Comparison of ENCODE assay signal across 19 cellular contexts in the genomic region with DNA sequence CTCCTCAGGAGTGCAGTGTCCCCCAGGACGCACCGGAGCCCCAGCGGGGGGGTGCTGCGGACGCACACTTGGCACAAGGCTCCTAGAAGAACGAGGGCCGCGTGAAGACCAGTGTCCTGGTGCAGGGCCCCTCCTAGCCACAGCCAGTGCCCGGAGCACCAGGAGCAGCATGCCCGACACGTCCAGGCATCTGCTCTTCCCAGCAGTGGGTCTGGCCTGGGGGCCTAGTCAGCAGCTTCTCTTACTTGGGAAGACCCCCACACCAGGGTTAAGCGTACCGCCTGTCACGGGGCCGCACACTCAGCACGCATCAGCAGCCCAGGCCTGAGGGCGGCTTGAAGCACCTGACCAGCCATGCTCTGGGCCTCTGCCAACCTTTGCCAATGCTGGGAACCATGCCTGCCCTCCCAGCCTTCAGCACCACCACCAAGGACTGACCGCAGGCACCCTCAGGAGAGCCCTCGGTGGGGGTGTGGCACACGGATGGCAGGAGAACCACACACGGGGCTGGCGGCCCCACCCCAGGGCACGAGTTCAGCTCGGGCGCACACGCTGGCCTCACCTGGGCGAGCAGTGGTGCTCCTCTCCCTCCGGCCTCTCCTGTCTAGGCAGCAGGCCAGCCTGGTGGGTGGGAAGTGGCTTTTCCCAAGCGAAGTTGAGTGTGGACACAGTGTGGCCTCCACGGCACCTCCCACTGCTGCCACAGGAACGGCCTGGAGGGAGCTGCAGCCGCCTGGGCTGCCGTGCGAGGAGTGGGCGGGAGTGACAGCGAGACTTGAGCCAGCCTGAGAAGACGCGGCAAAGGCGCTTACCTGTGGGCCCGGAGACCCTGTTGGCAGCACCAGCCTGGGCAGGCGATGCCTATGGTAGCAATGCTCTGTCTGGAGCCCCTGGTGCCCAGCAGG. TPM values are rescaled to one million over a fixed set of nuclear protein-coding genes. Genes with fewer than 3 reads are reported as not detected.
DNase-seq lines count a peak whose midpoint lies in the region; ATAC-seq, FAIRE-seq and TF ChIP-seq lines count a peak whose summit lies in the region.
"Had no signal": no experiment of that assay in that cellular context is flagged by ENCODE, and none has a peak within 500 bp of the region (broad histone marks: within the 10 kb centered on the region; RNA-seq: fewer than 3 reads in every experiment).

No MANE protein-coding gene starts in this region.

- POLR2A ChIA-PET in K562 (lab: Yijun Ruan, JAX): interaction anchor here (0.8 kb wide), 1 partner anchor 10 kb away, joined by 3 read pairs; no protein-coding TSS in a partner anchor

- no peak overlapping the region for H3K4me2 ChIP-seq in K562 (ENCODE audit: insufficient read depth, low read length)
- H3K4me2 ChIP-seq: A549, PC-9 had no signal

- H3K9me3 Mint-ChIP-seq in CD14-positive monocyte: no peaks in the 10 kb centered on the region

- no peak overlapping the region for H2AFZ ChIP-seq in K562 (ENCODE audit: low read depth, low read length)
- H2AFZ ChIP-seq: GM23248, PC-9 had no signal

- intact Hi-C loops in CD14-positive monocyte (cut with micrococcal nuclease) (no loop called here), K562 (cut with micrococcal nuclease) (no loop called here), left ventricle myocardium superior (cut with micrococcal nuclease) (no loop called here), ovary (cut with DNase I) (no loop called here), transverse colon (cut with DNase I; ENCODE audit: low total_unique reads) (no loop called here)

- BruUV-seq in K562 (replicated peaks; lab: Mats Ljungman, UMichigan): no TSS peak

- H3K79me2 ChIP-seq in K562 (ENCODE audit: control insufficient read depth, insufficient read depth, low read length): no peaks in the 10 kb centered on the region

- TF ChIP-seq RAD21 in K562 (CRISPR knock-in tag; conservative IDR thresholded peaks at IDR 0.05 in 1 of 2, IDR thresholded peaks at IDR 0.05 in 1 of 2): no peak

- no peak overlapping the region for H3K9ac ChIP-seq in K562 (ENCODE audit: insufficient read depth in 1 of 2, low read depth in 2 of 2, low read length in 2 of 2)
- H3K9ac ChIP-seq: GM23248 had no signal

- no peaks in the 10 kb centered on the region for H3K9me3 ChIP-seq in K562 (replicated peaks; ENCODE audit: control insufficient read depth, insufficient read depth, low read depth, low read length)
- H3K9me3 ChIP-seq in ovary: no peaks in the 10 kb centered on the region
- no peaks in the 10 kb centered on the region for H3K9me3 ChIP-seq in WERI-Rb-1 (ENCODE audit: severe bottlenecking)
- no peaks in the 10 kb centered on the region for H3K9me3 ChIP-seq in transverse colon
- H3K9me3 ChIP-seq: A549, Caco-2 had no signal

- no peak overlapping the region for H3K27ac Mint-ChIP-seq in CD14-positive monocyte

- WGBS in K562 (ENCODE audit: insufficient coverage, low coverage, missing lambda C conversion rate): 93% methylated on average over 31 of the region's 41 CpGs
- 87 to 90% (median 87%) methylated on average over 29 to 41 of the region's 41 CpGs for WGBS in ovary, 3 donors
- WGBS in transverse colon (ENCODE audit: low coverage in 1 of 2), 2 donors: 90% methylated on average over 37 of the region's 41 CpGs; no CpG with 5 or more reads in 1 of the 2 donors

- no peaks in the 10 kb centered on the region for H3K4me1 Mint-ChIP-seq in CD14-positive monocyte

- H3K27ac ChIP-seq in K562 (ENCODE audit: extremely low read depth, low read depth, low read length): no peak overlapping the region
- H3K27ac ChIP-seq in ovary: no peak overlapping the region
- no peak overlapping the region for H3K27ac ChIP-seq in WERI-Rb-1
- no peak overlapping the region for H3K27ac ChIP-seq in transverse colon
- H3K27ac ChIP-seq: A549, GM23248, PC-9 had no signal

- no peak overlapping the region for H3K4me3 Mint-ChIP-seq in CD14-positive monocyte

- peaks cover 50 to 83% of the 10 kb centered on the region in 2 donors for H3K36me3 Mint-ChIP-seq in CD14-positive monocyte

- TF ChIP-seq EP300 in K562 (IDR thresholded peaks at IDR 0.05; ENCODE audit: low read length) (no peak), ovary (IDR thresholded peaks at IDR 0.05) (no peak), transverse colon (IDR thresholded peaks at IDR 0.05; ENCODE audit: low read depth) (no peak)

- H3K4me1 ChIP-seq in K562 (replicated peaks in 1 of 2; ENCODE audit: control insufficient read depth in 2 of 2, insufficient read depth in 2 of 2, low read length in 2 of 2) (peaks cover 0 to 49% of the 10 kb centered on the region in 2 experiments; a peak in 2 of 5 replicates), ovary (ENCODE audit: insufficient read depth) (no peaks in the 10 kb centered on the region), transverse colon (no peaks in the 10 kb centered on the region)
- H3K4me1 ChIP-seq: A549, Caco-2 had no signal

- in situ Hi-C loops in K562 (cut with MboI) (no loop called here), transverse colon (cut with MboI; ENCODE audit: low pct_ligation_motif_present in 1 of 4, low pct_unique_long_range_greater_than_20kb in 1 of 4, low sequenced_read_pairs in 3 of 4) (no loop called here)

- no peak for TF ChIP-seq CTCF in CD14-positive monocyte (IDR thresholded peaks at IDR 0.05)
- TF ChIP-seq CTCF in K562 (IDR thresholded peaks at IDR 0.05 in 2 of 3, conservative IDR thresholded peaks at IDR 0.05 in 1 of 3; ENCODE audit: insufficient read depth in 2 of 3, low read depth in 1 of 3, low read length in 3 of 3): no peak
- no peak for TF ChIP-seq CTCF in ovary (IDR thresholded peaks at IDR 0.05)
- no peak for TF ChIP-seq CTCF in WERI-Rb-1 (IDR thresholded peaks at IDR 0.05; ENCODE audit: low read depth, low read length)
- TF ChIP-seq CTCF in transverse colon (IDR thresholded peaks at IDR 0.05): no peak

- DNase-seq in CD14-positive monocyte (ENCODE audit: low spot score): peak; percentile 40
- DNase-seq in K562 (ENCODE audit: extremely low read depth in 1 of 4, low spot score in 3 of 4): no peak
- no peak for DNase-seq in left ventricle myocardium superior
- DNase-seq in ovary: peak in 3 of 5 donors; percentile 10 to 28 (median 22)
- no peak for DNase-seq in WERI-Rb-1
- DNase-seq in transverse colon: no peak
- DNase-seq in SKM-1 treated with dmso at 0.1 percent for 144 hours (lab: John Stamatoyannopoulos, UW; ENCODE audit: unreplicated experiment): no peak
- DNase-seq: Caco-2, GM23248, NCI-H1092, NCI-H1694 treated with DMSO at 0.1 percent for 48 hours, NCI-H446, NCI-H748 treated with DMSO at 0.1 percent for 48 hours had no signal

- H3K4me3 ChIP-seq in K562: no peak overlapping the region
- H3K4me3 ChIP-seq in ovary: no peak overlapping the region
- H3K4me3 ChIP-seq in WERI-Rb-1 (ENCODE audit: low read depth, low read length): no peak overlapping the region
- no peak overlapping the region for H3K4me3 ChIP-seq in transverse colon
- H3K4me3 ChIP-seq: A549, GM23248, PC-9 had no signal

- ATAC-seq in K562: no peak
- peak; percentile 17 for ATAC-seq in left ventricle myocardium superior
- no peak for ATAC-seq in GM18511 (IDR thresholded peaks at IDR 0.05; ENCODE audit: unreplicated experiment)

- peaks cover 90% of the 10 kb centered on the region for H3K36me3 ChIP-seq in K562 (ENCODE audit: control insufficient read depth, insufficient read depth, low read length)
- no peaks in the 10 kb centered on the region for H3K36me3 ChIP-seq in ovary
- H3K36me3 ChIP-seq in WERI-Rb-1: peaks cover 82% of the 10 kb centered on the region
- H3K36me3 ChIP-seq in transverse colon: peaks cover 0 to 27% (median 13%) of the 10 kb centered on the region in 4 donors

- no peak for FAIRE-seq in K562 (lab: Jason Lieb, UNC)
- FAIRE-seq: A549, G401.6, GM12892, HTR-8/SVneo had no signal

- H3K9me1 ChIP-seq in K562 (ENCODE audit: control insufficient read depth, insufficient read depth, low read length): peaks cover 3% of the 10 kb centered on the region

- H3K27me3 Mint-ChIP-seq in CD14-positive monocyte (ENCODE audit: low read depth in 3 of 3): peaks cover 0 to 2% (median 0%) of the 10 kb centered on the region in 3 donors

- TF ChIP-seq POLR2A in K562 (conservative IDR thresholded peaks at IDR 0.05): no peak
- TF ChIP-seq POLR2A in ovary (IDR thresholded peaks at IDR 0.05): no peak
- TF ChIP-seq POLR2A in transverse colon (IDR thresholded peaks at IDR 0.05): no peak

- no peaks in the 10 kb centered on the region; the same call in 1 of the 2 replicates for H4K20me1 ChIP-seq in K562 (replicated peaks; ENCODE audit: control insufficient read depth, insufficient read depth, low read length)

- CTCF ChIA-PET in K562 (lab: Yijun Ruan, JAX; ENCODE audit: low intra/inter-chr PET ratio): no interaction called here

- H3K27me3 ChIP-seq in K562 (ENCODE audit: control insufficient read depth in 2 of 2, insufficient read depth in 2 of 2, low read length in 2 of 2) (no peaks in the 10 kb centered on the region), ovary (no peaks in the 10 kb centered on the region), WERI-Rb-1 (ENCODE audit: insufficient read depth, low read depth, severe bottlenecking) (no peaks in the 10 kb centered on the region), transverse colon (no peaks in the 10 kb centered on the region)

RNA-seq across cellular contexts. Expression of gene AJM1, which starts 12.0 kb away (rescaled TPM):
- polyA plus RNA-seq in CD14-positive monocyte (under 1 TPM; 0.10 to 0.18 TPM), K562 (2011; rRNA removed) (0.46 and 1.1 TPM in 2 replicates), K562 (2014; fragmentation: Illumina TruSeq; extraction: Trizol) (0.06 and 0.54 TPM in 2 replicates), K562 (2014; fragmentation: Nextera tagmentation; extraction: Ambion mirVana) (under 1 TPM in 1 of 2 experiments, not detected in 1; 0.01 TPM), K562 (2014; rRNA removed) (2.2 and 3.7 TPM in 2 replicates), ovary (under 1 TPM in 1 of 2 donors, not detected in 1; 0.93 TPM)
- total RNA-seq in K562 (2011; cell fraction: chromatin; rRNA removed; ENCODE audit: low replicate concordance): 3.5 and 12.8 TPM in 2 replicates
- 13.2 and 13.6 TPM in 2 replicates for total RNA-seq in K562 (2011; cell fraction: nucleolus; rRNA removed)
- 7.8 and 10.9 TPM in 2 replicates for total RNA-seq in K562 (2011; cell fraction: nucleoplasm; rRNA removed)
- total RNA-seq in K562 (2014; rRNA removed) (2.0 and 2.8 TPM in 2 replicates), K562 (2014; rRNA removed; fragmentation: Illumina TruSeq; extraction: Trizol) (0.07 TPM in 1 of 2 replicates, not detected in the other), K562 (2015; rRNA removed; fragmentation: Illumina TruSeq; extraction: Trizol) (0.83 and 0.94 TPM in 2 replicates), K562 (2021) (3.2 TPM in 2 replicates), left ventricle myocardium superior (9.1 TPM), ovary (1 to 10 TPM in 5 of 7 donors, under 1 TPM in 2; 0.48 to 2.4 (median 1.4) TPM), transverse colon (10 to 100 TPM in 3 of 4 donors, 1 to 10 TPM in 1; 9.8 to 26.5 (median 17.0) TPM)
- polyA plus RNA-seq in K562 (2011; cell fraction: cytosol; rRNA removed): 0.49 and 1.00 TPM in 2 replicates
- 11.7 and 16.6 TPM in 2 replicates for polyA plus RNA-seq in K562 (2011; cell fraction: nucleus; rRNA removed)
- polyA plus RNA-seq in K562 (2012): 2.1 and 4.3 TPM in 2 replicates
- polyA minus RNA-seq in K562 (2011; rRNA and poly(A)+ RNA removed): 0.11 and 0.12 TPM in 2 replicates
- 0.86 and 1.3 TPM in 2 replicates for polyA minus RNA-seq in K562 (2011; cell fraction: cytosol; rRNA and poly(A)+ RNA removed)
- polyA minus RNA-seq in K562 (2011; cell fraction: nucleus; rRNA and poly(A)+ RNA removed): 2.6 and 3.0 TPM in 2 replicates

RNA-seq across cellular contexts. Expression of gene PHPT1, which starts 19.0 kb away (rescaled TPM):
- polyA plus RNA-seq in CD14-positive monocyte: 100 to 1,000 TPM in 1 of 2 donors, 10 to 100 TPM in 1; 94.3 to 163 TPM
- 45.1 and 180 TPM in 2 replicates for total RNA-seq in K562 (2011; cell fraction: chromatin; rRNA removed; ENCODE audit: low replicate concordance)
- total RNA-seq in K562 (2011; cell fraction: nucleolus; rRNA removed): 169 and 176 TPM in 2 replicates
- 73.7 and 101 TPM in 2 replicates for total RNA-seq in K562 (2011; cell fraction: nucleoplasm; rRNA removed)
- total RNA-seq in K562 (2014; rRNA removed): 114 and 142 TPM in 2 replicates
- 16.4 and 20.9 TPM in 2 replicates for total RNA-seq in K562 (2014; rRNA removed; fragmentation: Illumina TruSeq; extraction: Trizol)
- 93.0 and 96.7 TPM in 2 replicates for total RNA-seq in K562 (2015; rRNA removed; fragmentation: Illumina TruSeq; extraction: Trizol)
- 126 and 135 TPM in 2 replicates for total RNA-seq in K562 (2021)
- polyA plus RNA-seq in K562 (2011; rRNA removed): 50.9 and 84.3 TPM in 2 replicates
- 137 and 211 TPM in 2 replicates for polyA plus RNA-seq in K562 (2011; cell fraction: cytosol; rRNA removed)
- polyA plus RNA-seq in K562 (2011; cell fraction: nucleus; rRNA removed): 314 and 360 TPM in 2 replicates
- 124 and 150 TPM in 2 replicates for polyA plus RNA-seq in K562 (2012)
- 80.2 and 98.6 TPM in 2 replicates for polyA plus RNA-seq in K562 (2014; fragmentation: Illumina TruSeq; extraction: Trizol)
- polyA plus RNA-seq in K562 (2014; fragmentation: Nextera tagmentation; extraction: Ambion mirVana): 100 to 1,000 TPM; 131 to 166 TPM
- polyA plus RNA-seq in K562 (2014; rRNA removed): 129 and 161 TPM in 2 replicates
- polyA minus RNA-seq in K562 (2011; rRNA and poly(A)+ RNA removed): 7.0 and 7.2 TPM in 2 replicates
- 19.4 and 27.9 TPM in 2 replicates for polyA minus RNA-seq in K562 (2011; cell fraction: cytosol; rRNA and poly(A)+ RNA removed)
- polyA minus RNA-seq in K562 (2011; cell fraction: nucleus; rRNA and poly(A)+ RNA removed): 31.0 and 41.3 TPM in 2 replicates
- 357 TPM for total RNA-seq in left ventricle myocardium superior
- total RNA-seq in ovary: 100 to 1,000 TPM in 2 of 7 donors, 10 to 100 TPM in 5; 39.2 to 132 (median 86.9) TPM
- polyA plus RNA-seq in ovary: 10 to 100 TPM; 18.1 to 57.6 TPM
- 100 to 1,000 TPM in 2 of 4 donors, 10 to 100 TPM in 2; 69.7 to 134 (median 107) TPM for total RNA-seq in transverse colon

RNA-seq across cellular contexts. Expression of gene MAMDC4, which starts 21.9 kb away (rescaled TPM):
- under 1 TPM in 1 of 2 donors, not detected in 1; 0.07 TPM for polyA plus RNA-seq in CD14-positive monocyte
- 9.8 and 44.0 TPM in 2 replicates for total RNA-seq in K562 (2011; cell fraction: chromatin; rRNA removed; ENCODE audit: low replicate concordance)
- 38.6 and 45.4 TPM in 2 replicates for total RNA-seq in K562 (2011; cell fraction: nucleolus; rRNA removed)
- 15.4 and 16.5 TPM in 2 replicates for total RNA-seq in K562 (2011; cell fraction: nucleoplasm; rRNA removed)
- total RNA-seq in K562 (2014; rRNA removed): 4.5 and 7.1 TPM in 2 replicates
- total RNA-seq in K562 (2014; rRNA removed; fragmentation: Illumina TruSeq; extraction: Trizol): 0.10 and 0.47 TPM in 2 replicates
- 2.9 and 3.6 TPM in 2 replicates for total RNA-seq in K562 (2015; rRNA removed; fragmentation: Illumina TruSeq; extraction: Trizol)
- 9.6 and 11.0 TPM in 2 replicates for total RNA-seq in K562 (2021)
- polyA plus RNA-seq in K562 (2011; rRNA removed): 1.3 and 3.6 TPM in 2 replicates
- 0.74 and 2.6 TPM in 2 replicates for polyA plus RNA-seq in K562 (2011; cell fraction: cytosol; rRNA removed)
- polyA plus RNA-seq in K562 (2011; cell fraction: nucleus; rRNA removed): 45.8 and 94.5 TPM in 2 replicates
- polyA plus RNA-seq in K562 (2012): 6.9 and 15.2 TPM in 2 replicates
- polyA plus RNA-seq in K562 (2014; fragmentation: Illumina TruSeq; extraction: Trizol): 1.5 and 2.2 TPM in 2 replicates
- polyA plus RNA-seq in K562 (2014; fragmentation: Nextera tagmentation; extraction: Ambion mirVana): under 1 TPM; 0.03 to 0.18 TPM
- polyA plus RNA-seq in K562 (2014; rRNA removed): 7.9 and 10.8 TPM in 2 replicates
- polyA minus RNA-seq in K562 (2011; rRNA and poly(A)+ RNA removed): 0.06 and 0.21 TPM in 2 replicates
- 1.1 and 1.5 TPM in 2 replicates for polyA minus RNA-seq in K562 (2011; cell fraction: cytosol; rRNA and poly(A)+ RNA removed)
- 5.0 and 5.6 TPM in 2 replicates for polyA minus RNA-seq in K562 (2011; cell fraction: nucleus; rRNA and poly(A)+ RNA removed)
- total RNA-seq in left ventricle myocardium superior: 12.9 TPM
- total RNA-seq in ovary: 10 to 100 TPM in 1 of 7 donors, 1 to 10 TPM in 6; 2.1 to 31.4 (median 2.5) TPM
- polyA plus RNA-seq in ovary: 1 to 10 TPM in 1 of 2 donors, under 1 TPM in 1; 0.15 to 2.6 TPM
- 10 to 100 TPM; 11.4 to 52.5 (median 23.2) TPM for total RNA-seq in transverse colon

RNA-seq across cellular contexts. Expression of gene RABL6, which starts 22.5 kb away (rescaled TPM):
- polyA plus RNA-seq in CD14-positive monocyte: 1 to 10 TPM; 6.7 to 8.1 TPM
- total RNA-seq in K562 (2011; cell fraction: chromatin; rRNA removed; ENCODE audit: low replicate concordance): 250 and 572 TPM in 2 replicates
- total RNA-seq in K562 (2011; cell fraction: nucleolus; rRNA removed): 321 and 330 TPM in 2 replicates
- 231 and 237 TPM in 2 replicates for total RNA-seq in K562 (2011; cell fraction: nucleoplasm; rRNA removed)
- 141 and 154 TPM in 2 replicates for total RNA-seq in K562 (2014; rRNA removed)
- 34.2 and 44.6 TPM in 2 replicates for total RNA-seq in K562 (2014; rRNA removed; fragmentation: Illumina TruSeq; extraction: Trizol)
- 84.5 and 85.0 TPM in 2 replicates for total RNA-seq in K562 (2015; rRNA removed; fragmentation: Illumina TruSeq; extraction: Trizol)
- 165 and 181 TPM in 2 replicates for total RNA-seq in K562 (2021)
- 109 and 142 TPM in 2 replicates for polyA plus RNA-seq in K562 (2011; rRNA removed)
- polyA plus RNA-seq in K562 (2011; cell fraction: cytosol; rRNA removed): 89.0 and 119 TPM in 2 replicates
- polyA plus RNA-seq in K562 (2011; cell fraction: nucleus; rRNA removed): 341 and 396 TPM in 2 replicates
- polyA plus RNA-seq in K562 (2012): 134 and 138 TPM in 2 replicates
- 68.9 and 82.6 TPM in 2 replicates for polyA plus RNA-seq in K562 (2014; fragmentation: Illumina TruSeq; extraction: Trizol)
- polyA plus RNA-seq in K562 (2014; fragmentation: Nextera tagmentation; extraction: Ambion mirVana): 1 to 10 TPM; 5.6 to 6.4 TPM
- polyA plus RNA-seq in K562 (2014; rRNA removed): 121 and 124 TPM in 2 replicates
- 64.4 and 75.7 TPM in 2 replicates for polyA minus RNA-seq in K562 (2011; rRNA and poly(A)+ RNA removed)
- polyA minus RNA-seq in K562 (2011; cell fraction: cytosol; rRNA and poly(A)+ RNA removed): 71.6 and 75.2 TPM in 2 replicates
- polyA minus RNA-seq in K562 (2011; cell fraction: nucleus; rRNA and poly(A)+ RNA removed): 89.1 and 116 TPM in 2 replicates
- 73.0 TPM for total RNA-seq in left ventricle myocardium superior
- total RNA-seq in ovary: 10 to 100 TPM; 25.2 to 65.4 (median 56.2) TPM
- 10 to 100 TPM; 22.6 to 37.5 TPM for polyA plus RNA-seq in ovary
- 100 to 1,000 TPM in 3 of 4 donors, 10 to 100 TPM in 1; 71.3 to 227 (median 160) TPM for total RNA-seq in transverse colon

RNA-seq across cellular contexts. Expression of gene CCDC183, which starts 34.1 kb away (rescaled TPM):
- polyA plus RNA-seq in CD14-positive monocyte: under 1 TPM in 1 of 2 donors, not detected in 1; 0.54 TPM
- total RNA-seq in K562 (2011; cell fraction: chromatin; rRNA removed; ENCODE audit: low replicate concordance): 2.0 and 6.7 TPM in 2 replicates
- 1.2 and 2.7 TPM in 2 replicates for total RNA-seq in K562 (2011; cell fraction: nucleolus; rRNA removed)
- 1.7 and 3.0 TPM in 2 replicates for total RNA-seq in K562 (2011; cell fraction: nucleoplasm; rRNA removed)
- 0.12 TPM in 1 of 2 replicates, not detected in the other for total RNA-seq in K562 (2014; rRNA removed)
- not detected in 2 replicates for total RNA-seq in K562 (2014; rRNA removed; fragmentation: Illumina TruSeq; extraction: Trizol)
- 0.19 and 0.22 TPM in 2 replicates for total RNA-seq in K562 (2015; rRNA removed; fragmentation: Illumina TruSeq; extraction: Trizol)
- 0.29 and 0.54 TPM in 2 replicates for total RNA-seq in K562 (2021)
- polyA plus RNA-seq in K562 (2011; rRNA removed): 0.60 and 0.65 TPM in 2 replicates
- 0.27 and 0.30 TPM in 2 replicates for polyA plus RNA-seq in K562 (2011; cell fraction: cytosol; rRNA removed)
- 8.9 and 13.6 TPM in 2 replicates for polyA plus RNA-seq in K562 (2011; cell fraction: nucleus; rRNA removed)
- 0.96 and 3.6 TPM in 2 replicates for polyA plus RNA-seq in K562 (2012)
- 0.12 and 0.33 TPM in 2 replicates for polyA plus RNA-seq in K562 (2014; fragmentation: Illumina TruSeq; extraction: Trizol)
- not detected for polyA plus RNA-seq in K562 (2014; fragmentation: Nextera tagmentation; extraction: Ambion mirVana)
- polyA plus RNA-seq in K562 (2014; rRNA removed): 0.21 and 1.7 TPM in 2 replicates
- not detected in 2 replicates for polyA minus RNA-seq in K562 (2011; rRNA and poly(A)+ RNA removed)
- not detected in 2 replicates for polyA minus RNA-seq in K562 (2011; cell fraction: cytosol; rRNA and poly(A)+ RNA removed)
- 1.1 and 1.6 TPM in 2 replicates for polyA minus RNA-seq in K562 (2011; cell fraction: nucleus; rRNA and poly(A)+ RNA removed)
- total RNA-seq in left ventricle myocardium superior: 2.2 TPM
- total RNA-seq in ovary: 10 to 100 TPM in 1 of 7 donors, 1 to 10 TPM in 6; 1.2 to 11.8 (median 6.6) TPM
- 1 to 10 TPM in 1 of 2 donors, under 1 TPM in 1; 0.47 to 3.1 TPM for polyA plus RNA-seq in ovary
- total RNA-seq in transverse colon: 100 to 1,000 TPM in 1 of 4 donors, 10 to 100 TPM in 3; 25.2 to 161 (median 63.5) TPM

Comparison
In these comparisons a context has a peak if more than half of its experiments do, and no peak if none do; other contexts are left out.
1. DNase-seq: peak in CD14-positive monocyte (single experiment) and ovary (3 of 5); none in K562 (0 of 4), left ventricle myocardium superior (single experiment), WERI-Rb-1 (single experiment), transverse colon (single experiment) and SKM-1 treated with dmso at 0.1 percent for 144 hours (single experiment).